ENCODE assay signal across 8 cellular contexts in genomic region chr1:210231846-210232523, GRCh38. TPM values are rescaled to one million over a fixed set of nuclear protein-coding genes. Genes with fewer than 3 reads are reported as not detected.
DNase-seq lines count a peak whose midpoint lies in the region; ATAC-seq, FAIRE-seq and TF ChIP-seq lines count a peak whose summit lies in the region.

No MANE protein-coding gene starts in this region.

- peaks cover 2% of the 10 kb centered on the region for H3K9me3 Mint-ChIP-seq in glutamatergic neuron (ENCODE audit: unreplicated experiment)

- no peaks in the 10 kb centered on the region for H3K36me3 ChIP-seq in H7 (replicated peaks; ENCODE audit: control insufficient read depth, insufficient read depth, low read length)

- H3K4me3 ChIP-seq in H7 (ENCODE audit: insufficient read depth, low read depth, low read length), result peak overlapping the region; percentile 65
- peak overlapping the region; percentile 47 for H3K4me3 ChIP-seq in skeletal muscle cell (ENCODE audit: low read depth, low read length)

- H3K36me3 Mint-ChIP-seq in T-helper 17 cell (ENCODE audit: low read depth) (peaks cover 2% of the 10 kb centered on the region), glutamatergic neuron (ENCODE audit: unreplicated experiment) (no peaks in the 10 kb centered on the region)

- no peak for ATAC-seq in T-helper 17 cell

- H3K4me1 Mint-ChIP-seq in T-helper 17 cell (peaks cover 8% of the 10 kb centered on the region), glutamatergic neuron (ENCODE audit: low read depth, unreplicated experiment) (peaks cover 9% of the 10 kb centered on the region)

- peaks cover 42% of the 10 kb centered on the region for H3K27me3 ChIP-seq in H7 (ENCODE audit: control insufficient read depth, insufficient read depth, low read length)

- FAIRE-seq in frontal cortex (lab: Jason Lieb, UNC), result no peak

- H3K27me3 Mint-ChIP-seq in T-helper 17 cell (peaks cover 51% of the 10 kb centered on the region), glutamatergic neuron (ENCODE audit: unreplicated experiment) (peaks cover 3% of the 10 kb centered on the region)

- H3K9me3 ChIP-seq in T-helper 17 cell (ENCODE audit: control insufficient read depth, low read length, poor library complexity, severe bottlenecking), result peaks cover 3% of the 10 kb centered on the region

- no peak overlapping the region for H3K27ac Mint-ChIP-seq in T-helper 17 cell
- H3K27ac Mint-ChIP-seq in glutamatergic neuron (ENCODE audit: unreplicated experiment), result no peak overlapping the region

- DNase-seq in H7, result no peak
- no peak for DNase-seq in T-helper 17 cell
- DNase-seq in glutamatergic neuron, result no peak
- DNase-seq in skeletal muscle cell (ENCODE audit: low read depth), result no peak
- no peak for DNase-seq in frontal cortex (ENCODE audit: low spot score in 2 of 2)
- no peak for DNase-seq in stimulated activated CD4-positive, alpha-beta T cell treated with anti-CD3 and anti-CD28 coated beads, Interleukin-2, amount 100 ng/mL, for 24 hours
- DNase-seq in posterior vena cava (ENCODE audit: low spot score), result no peak
- DNase-seq in AG08396 (ENCODE audit: low spot score), result no peak

- no peak for TF ChIP-seq CTCF in glutamatergic neuron (IDR thresholded peaks at IDR 0.05; ENCODE audit: partially characterized antibody, unreplicated experiment)

- H3K4me3 Mint-ChIP-seq in T-helper 17 cell, result peak overlapping the region; percentile 81
- peak overlapping the region; percentile 91 for H3K4me3 Mint-ChIP-seq in glutamatergic neuron (ENCODE audit: unreplicated experiment)

- intact Hi-C loops in posterior vena cava (cut with DNase I), result loop anchor here (10.0 kb wide), 2 partner anchors 63 to 1987 kb away; partner anchors contain the start of gene PLXNA2 (in 1 of the 2)

RNA-seq across cellular contexts. Expression of gene SERTAD4, which starts 0.6 kb away (rescaled TPM):
- 8.7 and 12.0 TPM in 2 replicates for total RNA-seq in H7 (2014; rRNA removed; shearing (Covaris generic))
- not detected for total RNA-seq in T-helper 17 cell
- total RNA-seq in glutamatergic neuron (ENCODE audit: unreplicated experiment), result 1.5 TPM
- 13.5 TPM for total RNA-seq in frontal cortex
- 1 to 10 TPM; 1.7 to 2.4 TPM for total RNA-seq in posterior vena cava
